Comparison of ENCODE assay signal across 9 cellular contexts in genomic region chr11:72483412-72484186, GRCh38. TPM values are rescaled to one million over a fixed set of nuclear protein-coding genes. Genes with fewer than 3 reads are reported as not detected.
DNase-seq lines count a peak whose midpoint lies in the region; ATAC-seq, FAIRE-seq and TF ChIP-seq lines count a peak whose summit lies in the region.
"Had no signal": no experiment of that assay in that cellular context is flagged by ENCODE, and none has a peak within 500 bp of the region (broad histone marks: within the 10 kb centered on the region; RNA-seq: fewer than 3 reads in every experiment).

No MANE protein-coding gene starts in this region.

- peaks cover 3% of the 10 kb centered on the region for H3K27me3 ChIP-seq in astrocyte (ENCODE audit: insufficient read depth, low read length)
- no peaks in the 10 kb centered on the region for H3K27me3 ChIP-seq in liver (ENCODE audit: control insufficient read depth in 4 of 4, insufficient read depth in 4 of 4, low read length in 3 of 4)
- H3K27me3 ChIP-seq in tibial nerve: peaks cover 0 to 3% of the 10 kb centered on the region in 2 donors

- no peak for TF ChIP-seq CTCF in astrocyte (IDR thresholded peaks at IDR 0.05; ENCODE audit: insufficient read depth, low read depth, low read length)
- TF ChIP-seq CTCF in liver (IDR thresholded peaks at IDR 0.05; ENCODE audit: low read depth, low read length, missing input control): peak; percentile 11
- no peak for TF ChIP-seq CTCF in tibial nerve (IDR thresholded peaks at IDR 0.05)

- 70% methylated on average over 10 of the region's 10 CpGs for WGBS in liver
- WGBS in tibial nerve, 2 donors: 62% methylated on average over 10 of the region's 10 CpGs

- peak; percentile 69 for DNase-seq in activated CD4-positive, alpha-beta T cell treated with anti-CD3 and anti-CD28 coated beads, Interleukin-2, amount 10 ng/mL, durations not matched to agents 24 days and 14 days
- no peak for DNase-seq in activated CD4-positive, alpha-beta T cell treated with anti-CD3 and anti-CD28 coated beads, Interleukin-2, amount 50 U/mL, for 1 hour
- DNase-seq in astrocyte (ENCODE audit: low read depth) (peak; percentile 10), tibial nerve (ENCODE audit: low spot score in 2 of 2) (peak in 1 of 2 donors; percentile 57), NCI-H187 (lab: John Stamatoyannopoulos, UW) (no peak), hypothalamus (lab: John Stamatoyannopoulos, UW) (no peak)
- DNase-seq: NCI-H2081 had no signal

- H3K9me3 Mint-ChIP-seq in activated CD4-positive, alpha-beta T cell treated with anti-CD3 and anti-CD28 coated beads, Interleukin-2, amount 10 ng/mL, durations not matched to agents 24 days and 14 days: no peaks in the 10 kb centered on the region
- H3K9me3 Mint-ChIP-seq in astrocyte (ENCODE audit: unreplicated experiment): no peaks in the 10 kb centered on the region

- H4K20me1 ChIP-seq in astrocyte (ENCODE audit: insufficient read depth, low read length): no peaks in the 10 kb centered on the region

- H3K4me3 ChIP-seq in astrocyte (ENCODE audit: insufficient read depth, low read depth, low read length) (no peak overlapping the region), liver (ENCODE audit: low read depth in 1 of 3, low read length in 3 of 3) (no peak overlapping the region), tibial nerve (no peak overlapping the region)

- H3K4me3 Mint-ChIP-seq in activated CD4-positive, alpha-beta T cell treated with anti-CD3 and anti-CD28 coated beads, Interleukin-2, amount 10 ng/mL, durations not matched to agents 24 days and 14 days: peak overlapping the region; percentile 0
- H3K4me3 Mint-ChIP-seq in astrocyte (ENCODE audit: unreplicated experiment): no peak overlapping the region

- peaks cover 2% of the 10 kb centered on the region for H3K9me3 ChIP-seq in astrocyte (ENCODE audit: insufficient read depth, low read depth, low read length)
- no peaks in the 10 kb centered on the region for H3K9me3 ChIP-seq in liver (ENCODE audit: control insufficient read depth in 4 of 4, low read length in 3 of 4)
- peaks cover 0 to 3% (median 0%) of the 10 kb centered on the region in 4 donors for H3K9me3 ChIP-seq in tibial nerve

- H3K36me3 Mint-ChIP-seq in activated CD4-positive, alpha-beta T cell treated with anti-CD3 and anti-CD28 coated beads, Interleukin-2, amount 10 ng/mL, durations not matched to agents 24 days and 14 days (ENCODE audit: low read depth): no peaks in the 10 kb centered on the region
- no peaks in the 10 kb centered on the region for H3K36me3 Mint-ChIP-seq in astrocyte (ENCODE audit: low read depth, unreplicated experiment)

- ATAC-seq in HG02973 (IDR thresholded peaks at IDR 0.05; ENCODE audit: unreplicated experiment): no peak

- TF ChIP-seq EP300 in tibial nerve (IDR thresholded peaks at IDR 0.05): peak; percentile 59 to 90

- TF ChIP-seq RAD21 in liver (IDR thresholded peaks at IDR 0.05): peak in 1 of 2 donors; percentile 24

- no peaks in the 10 kb centered on the region for H3K4me1 ChIP-seq in astrocyte (ENCODE audit: insufficient read depth, low read length)
- peaks cover 4 to 21% (median 15%) of the 10 kb centered on the region in 4 donors for H3K4me1 ChIP-seq in liver (ENCODE audit: control insufficient read depth in 4 of 4, insufficient read depth in 4 of 4, low read length in 3 of 4)
- peaks cover 0 to 5% (median 0%) of the 10 kb centered on the region in 4 donors for H3K4me1 ChIP-seq in tibial nerve

- H3K4me2 ChIP-seq in astrocyte (ENCODE audit: low read length): no peak overlapping the region

- intact Hi-C loops in activated CD4-positive, alpha-beta T cell treated with anti-CD3 and anti-CD28 coated beads, Interleukin-2, amount 10 ng/mL, durations not matched to agents 24 days and 14 days (cut with micrococcal nuclease): loop anchor here (5.0 kb wide), 1 partner anchor 34 kb away; no protein-coding TSS in a partner anchor

- peaks cover 12% of the 10 kb centered on the region for H3K27me3 Mint-ChIP-seq in activated CD4-positive, alpha-beta T cell treated with anti-CD3 and anti-CD28 coated beads, Interleukin-2, amount 10 ng/mL, durations not matched to agents 24 days and 14 days
- H3K27me3 Mint-ChIP-seq in astrocyte (ENCODE audit: low read depth, unreplicated experiment): peaks cover 13% of the 10 kb centered on the region

- FAIRE-seq in astrocyte (lab: Jason Lieb, UNC): no peak

- no peak overlapping the region for H2AFZ ChIP-seq in astrocyte (ENCODE audit: low read depth, low read length)

- no peaks in the 10 kb centered on the region for H3K79me2 ChIP-seq in astrocyte (ENCODE audit: insufficient read depth, low read length)

- H3K27ac Mint-ChIP-seq in activated CD4-positive, alpha-beta T cell treated with anti-CD3 and anti-CD28 coated beads, Interleukin-2, amount 10 ng/mL, durations not matched to agents 24 days and 14 days: peak overlapping the region; percentile 31
- H3K27ac Mint-ChIP-seq in astrocyte (ENCODE audit: unreplicated experiment): no peak overlapping the region

- no peaks in the 10 kb centered on the region for H3K36me3 ChIP-seq in astrocyte (ENCODE audit: insufficient read depth, low read length)
- H3K36me3 ChIP-seq in liver (ENCODE audit: control insufficient read depth in 4 of 4, insufficient read depth in 3 of 4, low read depth in 1 of 4, low read length in 3 of 4): no peaks in the 10 kb centered on the region
- no peaks in the 10 kb centered on the region for H3K36me3 ChIP-seq in tibial nerve

- H3K27ac ChIP-seq in astrocyte (ENCODE audit: low read depth, low read length) (no peak overlapping the region), liver (ENCODE audit: low read depth in 1 of 2, low read length in 2 of 2) (peak overlapping the region; percentile 39 to 41), tibial nerve (peak overlapping the region in 2 of 4 donors; percentile 60 to 71)

- peaks cover 17% of the 10 kb centered on the region for H3K4me1 Mint-ChIP-seq in activated CD4-positive, alpha-beta T cell treated with anti-CD3 and anti-CD28 coated beads, Interleukin-2, amount 10 ng/mL, durations not matched to agents 24 days and 14 days
- H3K4me1 Mint-ChIP-seq in astrocyte (ENCODE audit: low read depth, unreplicated experiment): peaks cover 7% of the 10 kb centered on the region

- no peak for TF ChIP-seq POLR2A in tibial nerve (IDR thresholded peaks at IDR 0.05)

- no peak overlapping the region for H3K9ac ChIP-seq in astrocyte (ENCODE audit: low read length)
- H3K9ac ChIP-seq in liver (ENCODE audit: low read depth in 1 of 2, low read length in 2 of 2): no peak overlapping the region

TF ChIP-seq in liver, 16 proteins besides CTCF, POLR2A, EP300 and RAD21:
- peak; percentile 33 for TF ChIP-seq MAX (IDR thresholded peaks at IDR 0.05)
- TF ChIP-seq HNF4A (conservative IDR thresholded peaks at IDR 0.05): no peak
- peak in 1 of 2 donors; percentile 14 for TF ChIP-seq RXRA (IDR thresholded peaks at IDR 0.05)
- TF ChIP-seq GABPA (IDR thresholded peaks at IDR 0.05 in 1 of 2, conservative IDR thresholded peaks at IDR 0.05 in 1 of 2): peak; percentile 38 to 59
- TF ChIP-seq YY1 (IDR thresholded peaks at IDR 0.05): peak; percentile 65
- TF ChIP-seq JUND (IDR thresholded peaks at IDR 0.05): peak; percentile 25 to 36
- TF ChIP-seq HNF4G (IDR thresholded peaks at IDR 0.05): no peak

RNA-seq across cellular contexts. Expression of gene CLPB, which starts 49.3 kb away (rescaled TPM):
- 39.9 and 42.0 TPM in 2 replicates for total RNA-seq in activated CD4-positive, alpha-beta T cell treated with anti-CD3 and anti-CD28 coated beads, Interleukin-2, amount 10 ng/mL, durations not matched to agents 24 days and 14 days
- total RNA-seq in astrocyte (22.8 and 23.1 TPM in 2 replicates), liver (10 to 100 TPM; 19.5 to 26.4 TPM), tibial nerve (10 to 100 TPM; 19.4 to 37.8 (median 27.1) TPM)
- polyA plus RNA-seq in liver: 10 to 100 TPM; 15.2 to 18.8 TPM

Comparison
In these comparisons a context has a peak if more than half of its experiments do, and no peak if none do; other contexts are left out.
1. DNase-seq: peak in activated CD4-positive, alpha-beta T cell treated with anti-CD3 and anti-CD28 coated beads, Interleukin-2, amount 10 ng/mL, durations not matched to agents 24 days and 14 days (single experiment) and astrocyte (single experiment); none in activated CD4-positive, alpha-beta T cell treated with anti-CD3 and anti-CD28 coated beads, Interleukin-2, amount 50 U/mL, for 1 hour (single experiment), NCI-H187 (0 of 2) and hypothalamus (0 of 51).